Comparison of ENCODE assay signal across 29 cellular contexts in the genomic region with DNA sequence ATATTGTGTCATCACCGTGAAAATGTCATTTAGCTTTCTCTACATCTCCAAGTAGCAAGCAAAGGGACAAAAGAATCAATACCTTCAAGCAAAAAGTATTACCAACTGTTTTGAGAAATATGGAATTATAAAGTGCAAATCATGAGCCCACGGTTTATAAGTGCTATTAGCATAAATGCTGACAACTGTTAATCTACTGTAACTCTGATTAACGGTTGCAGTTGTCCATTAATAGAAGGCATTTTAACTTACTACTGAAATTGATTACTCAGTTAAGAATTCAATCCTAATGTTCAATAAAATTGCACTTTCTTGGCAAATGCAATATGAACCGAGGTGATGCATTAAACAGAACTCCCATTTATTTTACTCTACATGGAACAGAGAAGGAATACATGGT.
"Had no signal": no experiment of that assay in that cellular context is flagged by ENCODE, and none has a peak within 500 bp of the region (broad histone marks: within the 10 kb centered on the region; RNA-seq: fewer than 3 reads in every experiment).

No MANE protein-coding gene starts in this region.

- H3K27me3 ChIP-seq: ascending aorta, body of pancreas, SJSA1 had no signal

- H3K27me3 Mint-ChIP-seq: activated CD4-positive, alpha-beta T cell treated with anti-CD3 and anti-CD28 coated beads, Interleukin-2, amount 10 ng/mL, durations not matched to agents 24 days and 14 days; activated naive CD8-positive, alpha-beta T cell treated with anti-CD3 and anti-CD28 coated beads, Interleukin-2, amount 50 U/mL, for 24 hours had no signal

- H3K4me3 Mint-ChIP-seq: activated B cell treated with CpG ODN at 0.5 μM for 24 hours; activated CD4-positive, alpha-beta T cell treated with anti-CD3 and anti-CD28 coated beads, Interleukin-2, amount 10 ng/mL, durations not matched to agents 24 days and 14 days; activated CD8-positive, alpha-beta memory T cell treated with anti-CD3 and anti-CD28 coated beads, Interleukin-2, amount 10 ng/mL, durations not matched to agents 7 days and 5 days; activated naive CD8-positive, alpha-beta T cell treated with anti-CD3 and anti-CD28 coated beads, Interleukin-2, amount 50 U/mL, for 24 hours; activated T-cell treated with anti-CD3 and anti-CD28 coated beads, Interleukin-2, amount 50 U/mL, for 24 hours; activated T-helper 1 cell treated with anti-CD3 and anti-CD28 coated beads, Interleukin-12 subunit alpha, Interleukin-12 subunit beta, Interleukin-2, Interleukin-4 antibody, amounts not matched to agents 30 ng/mL and 10 ng/mL and 1 ng/mL, durations not matched to agents 14 hours and 24 hours and 36 hours; central memory CD8-positive, alpha-beta T cell; T-helper 2 cell treated with Interferon-gamma antibody and Interleukin-4, amounts not matched to agents 5 μg/mL and 100 μg/mL, for 36 hours had no signal

- H3K9me3 Mint-ChIP-seq: activated CD4-positive, alpha-beta T cell treated with anti-CD3 and anti-CD28 coated beads, Interleukin-2, amount 10 ng/mL, durations not matched to agents 24 days and 14 days; activated naive CD8-positive, alpha-beta T cell treated with anti-CD3 and anti-CD28 coated beads, Interleukin-2, amount 50 U/mL, for 24 hours; activated T-cell treated with anti-CD3 and anti-CD28 coated beads, Interleukin-2, amount 50 U/mL, for 24 hours; central memory CD8-positive, alpha-beta T cell had no signal

- H3K36me3 Mint-ChIP-seq: activated CD8-positive, alpha-beta memory T cell treated with anti-CD3 and anti-CD28 coated beads, Interleukin-2, amount 10 ng/mL, durations not matched to agents 7 days and 5 days; activated naive CD4-positive, alpha-beta T cell treated with anti-CD3 and anti-CD28 coated beads, Interleukin-2, amount 50 U/mL, for 72 hours had no signal

- H3K9me3 ChIP-seq: ascending aorta, body of pancreas had no signal

- H3K4me3 ChIP-seq: ascending aorta, body of pancreas, SJSA1 had no signal

- DNase-seq: activated B cell treated with CpG ODN at 0.5 μM for 24 hours; activated CD4-positive, alpha-beta T cell treated with anti-CD3 and anti-CD28 coated beads for 1 hour; activated CD4-positive, alpha-beta T cell treated with anti-CD3 and anti-CD28 coated beads, Interleukin-2, amount 10 ng/mL, durations not matched to agents 24 days and 14 days; activated CD4-positive, alpha-beta T cell treated with anti-CD3 and anti-CD28 coated beads, Interleukin-2, amount 50 U/mL, for 48 hours; activated CD8-positive, alpha-beta memory T cell treated with anti-CD3 and anti-CD28 coated beads, Interleukin-2, amount 10 ng/mL, durations not matched to agents 7 days and 5 days; activated effector memory CD4-positive, alpha-beta T cell treated with Interleukin-2 at 50 U/mL for 16 hours; activated naive CD4-positive, alpha-beta T cell treated with Interleukin-2 at 50 U/mL for 16 hours; activated naive CD8-positive, alpha-beta T cell treated with anti-CD3 and anti-CD28 coated beads, Interleukin-2, amount 50 U/mL, for 24 hours; activated T-cell treated with anti-CD3 and anti-CD28 coated beads, Interleukin-2, amount 50 U/mL, for 24 hours; amniotic stem cell; NCI-H1092; NCI-H1930; NCI-H510A treated with DMSO at 0.1 percent for 48 hours; NCI-H69; NK-92 treated with Interleukin-12 subunit alpha and Interleukin-12 subunit beta, amount 100 ng/mL, for 24 hours; OCI-M1; Right ventricle myocardium superior; SW 1271 had no signal

- ATAC-seq: activated CD8-positive, alpha-beta memory T cell treated with anti-CD3 and anti-CD28 coated beads, Interleukin-2, amount 10 ng/mL, durations not matched to agents 7 days and 5 days; activated naive CD4-positive, alpha-beta T cell treated with anti-CD3 and anti-CD28 coated beads, Interleukin-2, amount 50 U/mL, for 72 hours; activated naive CD8-positive, alpha-beta T cell treated with anti-CD3 and anti-CD28 coated beads, Interleukin-2, amount 50 U/mL, for 24 hours; body of pancreas; Panc1; SK-N-SH treated with all-trans-retinoic acid at 6 μM for 48 hours had no signal

- H3K4me2 ChIP-seq: KMS-11 had no signal

- H3K27ac Mint-ChIP-seq: activated B cell treated with CpG ODN at 0.5 μM for 24 hours; activated CD4-positive, alpha-beta T cell treated with anti-CD3 and anti-CD28 coated beads, Interleukin-2, amount 10 ng/mL, durations not matched to agents 24 days and 14 days; activated CD8-positive, alpha-beta memory T cell treated with anti-CD3 and anti-CD28 coated beads, Interleukin-2, amount 10 ng/mL, durations not matched to agents 7 days and 5 days; activated naive CD4-positive, alpha-beta T cell treated with anti-CD3 and anti-CD28 coated beads, Interleukin-2, amount 50 U/mL, for 72 hours; activated naive CD8-positive, alpha-beta T cell treated with anti-CD3 and anti-CD28 coated beads, Interleukin-2, amount 50 U/mL, for 24 hours; activated T-cell treated with anti-CD3 and anti-CD28 coated beads, Interleukin-2, amount 50 U/mL, for 24 hours; activated T-helper 1 cell treated with anti-CD3 and anti-CD28 coated beads, Interleukin-12 subunit alpha, Interleukin-12 subunit beta, Interleukin-2, Interleukin-4 antibody, amounts not matched to agents 30 ng/mL and 10 ng/mL and 1 ng/mL, durations not matched to agents 14 hours and 24 hours and 36 hours; T-helper 2 cell treated with Interferon-gamma antibody and Interleukin-4, amounts not matched to agents 5 μg/mL and 100 μg/mL, for 36 hours had no signal

- H3K27ac ChIP-seq: ascending aorta, body of pancreas, KMS-11, RWPE1, SJSA1 had no signal

- H3K4me1 ChIP-seq: SJSA1 had no signal

- H3K4me1 Mint-ChIP-seq: activated B cell treated with CpG ODN at 0.5 μM for 24 hours; activated CD4-positive, alpha-beta T cell treated with anti-CD3 and anti-CD28 coated beads, Interleukin-2, amount 10 ng/mL, durations not matched to agents 24 days and 14 days; activated CD8-positive, alpha-beta memory T cell treated with anti-CD3 and anti-CD28 coated beads, Interleukin-2, amount 10 ng/mL, durations not matched to agents 7 days and 5 days; activated naive CD8-positive, alpha-beta T cell treated with anti-CD3 and anti-CD28 coated beads, Interleukin-2, amount 50 U/mL, for 24 hours; central memory CD8-positive, alpha-beta T cell had no signal

- H3K9ac ChIP-seq: KMS-11 had no signal
